Comparison of ENCODE assay signal across 1 cellular context in the genomic region with DNA sequence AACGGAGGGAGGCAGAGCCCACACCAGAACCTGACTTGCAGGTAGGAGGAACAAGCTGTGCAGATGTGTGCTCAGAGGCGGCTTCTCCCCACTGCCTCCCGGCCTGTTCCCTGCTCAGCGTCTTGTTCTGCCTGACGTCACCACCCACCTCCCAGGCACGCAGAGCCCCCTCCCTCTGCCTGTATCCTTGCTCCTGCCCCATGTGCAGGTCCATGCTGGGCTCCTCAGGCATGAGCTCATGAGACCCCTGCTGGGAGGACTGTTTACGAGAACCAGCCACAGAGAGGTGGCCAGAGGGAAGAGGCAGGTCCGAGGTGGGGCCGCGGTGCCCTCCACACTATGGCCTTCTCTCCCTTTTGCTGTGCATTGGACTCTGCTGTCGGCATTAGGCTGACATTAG.
TF ChIP-seq lines count a peak whose summit lies in the region.

No MANE protein-coding gene starts in this region.

TF ChIP-seq in HEK293, 187 proteins besides CTCF, POLR2A, EP300 and RAD21 (continued from another document):
- TF ChIP-seq, protein P1, sequence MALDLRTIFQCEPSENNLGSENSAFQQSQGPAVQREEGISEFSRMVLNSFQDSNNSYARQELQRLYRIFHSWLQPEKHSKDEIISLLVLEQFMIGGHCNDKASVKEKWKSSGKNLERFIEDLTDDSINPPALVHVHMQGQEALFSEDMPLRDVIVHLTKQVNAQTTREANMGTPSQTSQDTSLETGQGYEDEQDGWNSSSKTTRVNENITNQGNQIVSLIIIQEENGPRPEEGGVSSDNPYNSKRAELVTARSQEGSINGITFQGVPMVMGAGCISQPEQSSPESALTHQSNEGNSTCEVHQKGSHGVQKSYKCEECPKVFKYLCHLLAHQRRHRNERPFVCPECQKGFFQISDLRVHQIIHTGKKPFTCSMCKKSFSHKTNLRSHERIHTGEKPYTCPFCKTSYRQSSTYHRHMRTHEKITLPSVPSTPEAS (tag by site-specific recombination; IDR thresholded peaks at IDR 0.05): no peak
- TF ChIP-seq ZNF558 (tag by site-specific recombination; IDR thresholded peaks at IDR 0.05) (no peak), ZNF561 (tag by site-specific recombination; IDR thresholded peaks at IDR 0.05; ENCODE audit: borderline replicate concordance) (no peak), MYNN (tag by site-specific recombination; IDR thresholded peaks at IDR 0.05; ENCODE audit: borderline replicate concordance) (no peak), ZNF626 (tag by site-specific recombination; IDR thresholded peaks at IDR 0.05) (no peak), ZNF292 (tag by site-specific recombination; IDR thresholded peaks at IDR 0.05; ENCODE audit: borderline replicate concordance, low read depth) (no peak), ZNF146 (tag by site-specific recombination; IDR thresholded peaks at IDR 0.05) (no peak), ZXDB (tag by site-specific recombination; IDR thresholded peaks at IDR 0.05) (no peak), ZNF792 (tag by site-specific recombination; IDR thresholded peaks at IDR 0.05) (no peak), ZFP69B (tag by site-specific recombination; IDR thresholded peaks at IDR 0.05) (peak; percentile 54; the same call in 1 of the 2 replicates), HOXA7 (CRISPR knock-in tag; IDR thresholded peaks at IDR 0.05; ENCODE audit: borderline replicate concordance) (no peak)
- TF ChIP-seq, protein P2, sequence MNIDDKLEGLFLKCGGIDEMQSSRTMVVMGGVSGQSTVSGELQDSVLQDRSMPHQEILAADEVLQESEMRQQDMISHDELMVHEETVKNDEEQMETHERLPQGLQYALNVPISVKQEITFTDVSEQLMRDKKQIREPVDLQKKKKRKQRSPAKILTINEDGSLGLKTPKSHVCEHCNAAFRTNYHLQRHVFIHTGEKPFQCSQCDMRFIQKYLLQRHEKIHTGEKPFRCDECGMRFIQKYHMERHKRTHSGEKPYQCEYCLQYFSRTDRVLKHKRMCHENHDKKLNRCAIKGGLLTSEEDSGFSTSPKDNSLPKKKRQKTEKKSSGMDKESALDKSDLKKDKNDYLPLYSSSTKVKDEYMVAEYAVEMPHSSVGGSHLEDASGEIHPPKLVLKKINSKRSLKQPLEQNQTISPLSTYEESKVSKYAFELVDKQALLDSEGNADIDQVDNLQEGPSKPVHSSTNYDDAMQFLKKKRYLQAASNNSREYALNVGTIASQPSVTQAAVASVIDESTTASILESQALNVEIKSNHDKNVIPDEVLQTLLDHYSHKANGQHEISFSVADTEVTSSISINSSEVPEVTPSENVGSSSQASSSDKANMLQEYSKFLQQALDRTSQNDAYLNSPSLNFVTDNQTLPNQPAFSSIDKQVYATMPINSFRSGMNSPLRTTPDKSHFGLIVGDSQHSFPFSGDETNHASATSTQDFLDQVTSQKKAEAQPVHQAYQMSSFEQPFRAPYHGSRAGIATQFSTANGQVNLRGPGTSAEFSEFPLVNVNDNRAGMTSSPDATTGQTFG (tag by site-specific recombination; IDR thresholded peaks at IDR 0.05; ENCODE audit: borderline replicate concordance): no peak
- TF ChIP-seq, protein P3, sequence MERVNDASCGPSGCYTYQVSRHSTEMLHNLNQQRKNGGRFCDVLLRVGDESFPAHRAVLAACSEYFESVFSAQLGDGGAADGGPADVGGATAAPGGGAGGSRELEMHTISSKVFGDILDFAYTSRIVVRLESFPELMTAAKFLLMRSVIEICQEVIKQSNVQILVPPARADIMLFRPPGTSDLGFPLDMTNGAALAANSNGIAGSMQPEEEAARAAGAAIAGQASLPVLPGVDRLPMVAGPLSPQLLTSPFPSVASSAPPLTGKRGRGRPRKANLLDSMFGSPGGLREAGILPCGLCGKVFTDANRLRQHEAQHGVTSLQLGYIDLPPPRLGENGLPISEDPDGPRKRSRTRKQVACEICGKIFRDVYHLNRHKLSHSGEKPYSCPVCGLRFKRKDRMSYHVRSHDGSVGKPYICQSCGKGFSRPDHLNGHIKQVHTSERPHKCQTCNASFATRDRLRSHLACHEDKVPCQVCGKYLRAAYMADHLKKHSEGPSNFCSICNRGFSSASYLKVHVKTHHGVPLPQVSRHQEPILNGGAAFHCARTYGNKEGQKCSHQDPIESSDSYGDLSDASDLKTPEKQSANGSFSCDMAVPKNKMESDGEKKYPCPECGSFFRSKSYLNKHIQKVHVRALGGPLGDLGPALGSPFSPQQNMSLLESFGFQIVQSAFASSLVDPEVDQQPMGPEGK (tag by site-specific recombination; IDR thresholded peaks at IDR 0.05): peak; percentile 70
